In the genomic region with DNA sequence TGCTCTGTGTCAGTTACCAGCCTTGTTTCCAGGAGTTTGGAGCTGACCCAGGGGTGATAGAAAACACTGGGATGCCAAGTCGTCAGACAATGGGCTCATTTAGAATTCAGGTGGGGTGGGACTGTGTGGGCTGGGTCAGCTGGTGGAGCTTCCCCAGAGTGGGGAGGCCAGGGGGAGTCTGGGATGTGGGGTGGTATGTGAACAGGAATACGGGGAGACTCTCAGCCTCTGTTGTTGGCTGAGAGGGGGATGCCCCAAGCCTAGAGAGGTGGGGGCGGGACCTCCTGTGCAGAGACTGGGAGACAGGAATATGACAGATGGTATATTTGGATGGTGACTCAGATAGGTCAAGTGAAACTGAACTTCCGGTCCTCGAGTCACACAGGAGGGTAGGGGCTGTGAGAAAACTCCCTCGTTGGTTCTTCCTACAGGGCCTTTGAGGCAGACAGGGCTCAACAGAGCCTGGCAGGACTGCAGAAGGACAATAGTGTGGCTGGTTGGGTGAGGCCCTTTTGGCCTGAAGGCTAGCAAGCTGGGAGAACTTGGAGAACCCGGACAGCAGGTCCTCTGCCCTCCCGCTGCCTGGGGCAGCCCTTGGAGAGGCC, we compare ENCODE assay signal across 8 cellular contexts. TPM values are rescaled to one million over a fixed set of nuclear protein-coding genes. Genes with fewer than 3 reads are reported as not detected.
DNase-seq lines count a peak whose midpoint lies in the region; ATAC-seq and FAIRE-seq lines count a peak whose summit lies in the region.

No MANE protein-coding gene starts in this region.

- H3K4me3 ChIP-seq in BLaER1: no peak overlapping the region

- H3K9me3 ChIP-seq in BLaER1: no peaks in the 10 kb centered on the region
- no peaks in the 10 kb centered on the region for H3K9me3 ChIP-seq in T-helper 17 cell (ENCODE audit: control insufficient read depth, low read length, poor library complexity, severe bottlenecking)

- peak overlapping the region; percentile 68 for H3K4me2 ChIP-seq in BLaER1

- DNase-seq in GM19239 (ENCODE audit: insufficient read length, low spot score) (no peak), iris pigment epithelial cell (ENCODE audit: low read depth) (peak; percentile 42), T-helper 17 cell (no peak), SW 1271 (lab: John Stamatoyannopoulos, UW) (no peak)
- DNase-seq in activated CD4-positive, alpha-beta T cell treated with anti-CD3 and anti-CD28 coated beads, Interleukin-2, amount 10 ng/mL, durations not matched to agents 24 days and 14 days: peak; percentile 79
- peak; percentile 47 for DNase-seq in stimulated activated naive B cell treated with anti-CD40 and anti-IgM and Interleukin-4, amounts not matched to agents 10 μg/mL and 1 μg/mL and 100 μg/mL, for 72 hours

- peak overlapping the region; percentile 66 for H3K4me3 Mint-ChIP-seq in activated CD4-positive, alpha-beta T cell treated with anti-CD3 and anti-CD28 coated beads, Interleukin-2, amount 10 ng/mL, durations not matched to agents 24 days and 14 days
- no peak overlapping the region for H3K4me3 Mint-ChIP-seq in stimulated activated naive B cell treated with anti-CD40 and anti-IgM and Interleukin-4, amounts not matched to agents 10 μg/mL and 1 μg/mL and 100 μg/mL, for 72 hours
- no peak overlapping the region for H3K4me3 Mint-ChIP-seq in T-helper 17 cell

- no peaks in the 10 kb centered on the region for H3K27me3 ChIP-seq in BLaER1

- H3K9ac ChIP-seq in BLaER1: no peak overlapping the region

- no peaks in the 10 kb centered on the region for H4K20me1 ChIP-seq in BLaER1

- peak; percentile 92 for FAIRE-seq in GM19239 (lab: Jason Lieb, UNC)

- H3K27me3 Mint-ChIP-seq in activated CD4-positive, alpha-beta T cell treated with anti-CD3 and anti-CD28 coated beads, Interleukin-2, amount 10 ng/mL, durations not matched to agents 24 days and 14 days: no peaks in the 10 kb centered on the region
- peaks cover 12 to 16% of the 10 kb centered on the region in 2 donors for H3K27me3 Mint-ChIP-seq in stimulated activated naive B cell treated with anti-CD40 and anti-IgM and Interleukin-4, amounts not matched to agents 10 μg/mL and 1 μg/mL and 100 μg/mL, for 72 hours
- peaks cover 13% of the 10 kb centered on the region for H3K27me3 Mint-ChIP-seq in T-helper 17 cell

- no peaks in the 10 kb centered on the region for H3K36me3 Mint-ChIP-seq in activated CD4-positive, alpha-beta T cell treated with anti-CD3 and anti-CD28 coated beads, Interleukin-2, amount 10 ng/mL, durations not matched to agents 24 days and 14 days (ENCODE audit: low read depth)
- H3K36me3 Mint-ChIP-seq in stimulated activated naive B cell treated with anti-CD40 and anti-IgM and Interleukin-4, amounts not matched to agents 10 μg/mL and 1 μg/mL and 100 μg/mL, for 72 hours: no peaks in the 10 kb centered on the region
- peaks cover 3% of the 10 kb centered on the region for H3K36me3 Mint-ChIP-seq in T-helper 17 cell (ENCODE audit: low read depth)

- H3K9me3 Mint-ChIP-seq in activated CD4-positive, alpha-beta T cell treated with anti-CD3 and anti-CD28 coated beads, Interleukin-2, amount 10 ng/mL, durations not matched to agents 24 days and 14 days: no peaks in the 10 kb centered on the region
- H3K9me3 Mint-ChIP-seq in stimulated activated naive B cell treated with anti-CD40 and anti-IgM and Interleukin-4, amounts not matched to agents 10 μg/mL and 1 μg/mL and 100 μg/mL, for 72 hours: no peaks in the 10 kb centered on the region

- intact Hi-C loops in activated CD4-positive, alpha-beta T cell treated with anti-CD3 and anti-CD28 coated beads, Interleukin-2, amount 10 ng/mL, durations not matched to agents 24 days and 14 days (cut with micrococcal nuclease): no loop called here

- peaks cover 43% of the 10 kb centered on the region for H3K4me1 ChIP-seq in BLaER1

- H3K27ac Mint-ChIP-seq in activated CD4-positive, alpha-beta T cell treated with anti-CD3 and anti-CD28 coated beads, Interleukin-2, amount 10 ng/mL, durations not matched to agents 24 days and 14 days: peak overlapping the region; percentile 74
- H3K27ac Mint-ChIP-seq in stimulated activated naive B cell treated with anti-CD40 and anti-IgM and Interleukin-4, amounts not matched to agents 10 μg/mL and 1 μg/mL and 100 μg/mL, for 72 hours: peak overlapping the region; percentile 78
- H3K27ac Mint-ChIP-seq in T-helper 17 cell: no peak overlapping the region

- H3K36me3 ChIP-seq in BLaER1: no peaks in the 10 kb centered on the region

- 0 out of 2 replicates have a peak overlapping the region, but pooled peaks have one; percentile 7 for H3K27ac ChIP-seq in BLaER1

- ATAC-seq in HG03159 (IDR thresholded peaks at IDR 0.05; ENCODE audit: unreplicated experiment): peak; percentile 41
- peak; percentile 49 to 52 for ATAC-seq in stimulated activated naive B cell treated with anti-CD40 and anti-IgM and Interleukin-4, amounts not matched to agents 10 μg/mL and 1 μg/mL and 100 μg/mL, for 72 hours (replicated peaks)
- no peak for ATAC-seq in T-helper 17 cell

- H3K4me1 Mint-ChIP-seq in activated CD4-positive, alpha-beta T cell treated with anti-CD3 and anti-CD28 coated beads, Interleukin-2, amount 10 ng/mL, durations not matched to agents 24 days and 14 days: peaks cover 59% of the 10 kb centered on the region
- H3K4me1 Mint-ChIP-seq in stimulated activated naive B cell treated with anti-CD40 and anti-IgM and Interleukin-4, amounts not matched to agents 10 μg/mL and 1 μg/mL and 100 μg/mL, for 72 hours: peaks cover 24 to 44% of the 10 kb centered on the region in 2 donors
- H3K4me1 Mint-ChIP-seq in T-helper 17 cell: peaks cover 12% of the 10 kb centered on the region

RNA-seq across cellular contexts. Expression of gene CDH1, which starts 23.7 kb away (rescaled TPM):
- total RNA-seq in activated CD4-positive, alpha-beta T cell treated with anti-CD3 and anti-CD28 coated beads, Interleukin-2, amount 10 ng/mL, durations not matched to agents 24 days and 14 days: 1.4 and 1.5 TPM in 2 replicates
- total RNA-seq in T-helper 17 cell: under 1 TPM; 0.44 to 0.47 TPM

Comparison
In these comparisons a context has a peak if more than half of its experiments do, and no peak if none do; other contexts are left out.
1. DNase-seq: peak in activated CD4-positive, alpha-beta T cell treated with anti-CD3 and anti-CD28 coated beads, Interleukin-2, amount 10 ng/mL, durations not matched to agents 24 days and 14 days (single experiment), iris pigment epithelial cell (single experiment) and stimulated activated naive B cell treated with anti-CD40 and anti-IgM and Interleukin-4, amounts not matched to agents 10 μg/mL and 1 μg/mL and 100 μg/mL, for 72 hours (single experiment); none in GM19239 (single experiment), T-helper 17 cell (0 of 3) and SW 1271 (0 of 2).